In the genomic region with DNA sequence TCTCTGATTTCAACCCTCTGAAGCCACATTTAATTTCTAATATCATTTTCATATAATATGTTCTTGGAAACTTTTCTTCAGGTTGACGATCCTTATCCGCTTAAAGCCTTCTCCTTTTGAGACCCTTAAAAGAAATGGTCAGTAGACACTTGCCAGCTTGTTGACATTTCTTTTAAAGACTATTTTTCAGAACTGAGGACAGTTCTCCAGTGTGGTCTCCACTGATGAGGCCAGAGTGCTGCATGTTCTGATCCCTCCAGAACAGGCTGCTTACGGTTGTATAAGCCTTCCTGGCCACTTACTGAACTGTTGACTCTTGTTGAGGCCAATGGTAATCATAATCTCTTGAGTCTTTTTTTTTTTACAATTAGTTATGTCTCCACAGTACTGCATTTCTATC, we compare ENCODE assay signal across 35 cellular contexts.
"Had no signal": no experiment of that assay in that cellular context is flagged by ENCODE, and none has a peak within 500 bp of the region (broad histone marks: within the 10 kb centered on the region; RNA-seq: fewer than 3 reads in every experiment).

No MANE protein-coding gene starts in this region.

- DNase-seq: Karpas-422, Kasumi-1, MG63, MM.1S, MV-4-11, NCI-H1048, NCI-H1092, NCI-H1092 treated with DMSO at 0.1 percent for 48 hours, NCI-H1105, NCI-H1105 treated with DMSO at 0.1 percent for 48 hours, NCI-H1417, NCI-H1417 treated with DMSO at 0.1 percent for 48 hours, NCI-H1436, NCI-H1436 treated with DMSO at 0.1 percent for 48 hours, NCI-H146, NCI-H1694, NCI-H1694 treated with DMSO at 0.1 percent for 48 hours, NCI-H187, NCI-H187 treated with DMSO at 0.1 percent for 48 hours, NCI-H1930, NCI-H2029, NCI-H2029 treated with DMSO at 0.1 percent for 48 hours, NCI-H2081, NCI-H2081 treated with DMSO at 0.1 percent for 48 hours, NCI-H2107, NCI-H2171, NCI-H2171 treated with DMSO at 0.1 percent for 48 hours, NCI-H2227 treated with DMSO at 0.1 percent for 48 hours, NCI-H226, NCI-H345, NCI-H446, NCI-H446 treated with DMSO at 0.1 percent for 48 hours, NCI-H510A, NCI-H510A treated with DMSO at 0.1 percent for 48 hours had no signal

- H3K9me3 ChIP-seq: MG63 had no signal

- H3K4me3 ChIP-seq: MG63 had no signal

- H3K27ac ChIP-seq: KMS-11 had no signal

- H3K4me2 ChIP-seq: KMS-11 had no signal

- H3K36me3 ChIP-seq: MG63 had no signal
